1 cellular context compared by ENCODE assay signal in genomic region chrX:2342281-2342688, GRCh38.
TF ChIP-seq lines count a peak whose summit lies in the region.

No MANE protein-coding gene starts in this region.

TF ChIP-seq in WTC11, 78 proteins besides CTCF, POLR2A, EP300 and RAD21 (continued from another document):
- TF ChIP-seq, protein P1, sequence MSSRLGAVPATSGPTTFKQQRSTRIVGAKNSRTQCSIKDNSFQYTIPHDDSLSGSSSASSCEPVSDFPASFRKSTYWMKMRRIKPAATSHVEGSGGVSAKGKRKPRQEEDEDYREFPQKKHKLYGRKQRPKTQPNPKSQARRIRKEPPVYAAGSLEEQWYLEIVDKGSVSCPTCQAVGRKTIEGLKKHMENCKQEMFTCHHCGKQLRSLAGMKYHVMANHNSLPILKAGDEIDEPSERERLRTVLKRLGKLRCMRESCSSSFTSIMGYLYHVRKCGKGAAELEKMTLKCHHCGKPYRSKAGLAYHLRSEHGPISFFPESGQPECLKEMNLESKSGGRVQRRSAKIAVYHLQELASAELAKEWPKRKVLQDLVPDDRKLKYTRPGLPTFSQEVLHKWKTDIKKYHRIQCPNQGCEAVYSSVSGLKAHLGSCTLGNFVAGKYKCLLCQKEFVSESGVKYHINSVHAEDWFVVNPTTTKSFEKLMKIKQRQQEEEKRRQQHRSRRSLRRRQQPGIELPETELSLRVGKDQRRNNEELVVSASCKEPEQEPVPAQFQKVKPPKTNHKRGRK (CRISPR knock-in tag; IDR thresholded peaks at IDR 0.05; ENCODE audit: borderline replicate concordance) = no peak
- no peak for TF ChIP-seq SP1 (CRISPR knock-in tag; conservative IDR thresholded peaks at IDR 0.05)
- TF ChIP-seq ZNF317 (CRISPR knock-in tag; IDR thresholded peaks at IDR 0.05; ENCODE audit: borderline replicate concordance, low read depth) = no peak
- TF ChIP-seq, protein P2, sequence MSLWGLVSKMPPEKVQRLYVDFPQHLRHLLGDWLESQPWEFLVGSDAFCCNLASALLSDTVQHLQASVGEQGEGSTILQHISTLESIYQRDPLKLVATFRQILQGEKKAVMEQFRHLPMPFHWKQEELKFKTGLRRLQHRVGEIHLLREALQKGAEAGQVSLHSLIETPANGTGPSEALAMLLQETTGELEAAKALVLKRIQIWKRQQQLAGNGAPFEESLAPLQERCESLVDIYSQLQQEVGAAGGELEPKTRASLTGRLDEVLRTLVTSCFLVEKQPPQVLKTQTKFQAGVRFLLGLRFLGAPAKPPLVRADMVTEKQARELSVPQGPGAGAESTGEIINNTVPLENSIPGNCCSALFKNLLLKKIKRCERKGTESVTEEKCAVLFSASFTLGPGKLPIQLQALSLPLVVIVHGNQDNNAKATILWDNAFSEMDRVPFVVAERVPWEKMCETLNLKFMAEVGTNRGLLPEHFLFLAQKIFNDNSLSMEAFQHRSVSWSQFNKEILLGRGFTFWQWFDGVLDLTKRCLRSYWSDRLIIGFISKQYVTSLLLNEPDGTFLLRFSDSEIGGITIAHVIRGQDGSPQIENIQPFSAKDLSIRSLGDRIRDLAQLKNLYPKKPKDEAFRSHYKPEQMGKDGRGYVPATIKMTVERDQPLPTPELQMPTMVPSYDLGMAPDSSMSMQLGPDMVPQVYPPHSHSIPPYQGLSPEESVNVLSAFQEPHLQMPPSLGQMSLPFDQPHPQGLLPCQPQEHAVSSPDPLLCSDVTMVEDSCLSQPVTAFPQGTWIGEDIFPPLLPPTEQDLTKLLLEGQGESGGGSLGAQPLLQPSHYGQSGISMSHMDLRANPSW (CRISPR knock-in tag; conservative IDR thresholded peaks at IDR 0.05; ENCODE audit: low read depth) = no peak
